In genomic region chr5:37637165-37637845, GRCh38 we compare ENCODE assay signal across 22 cellular contexts.
DNase-seq lines count a peak whose midpoint lies in the region; ATAC-seq lines count a peak whose summit lies in the region.
"Had no signal": no experiment of that assay in that cellular context is flagged by ENCODE, and none has a peak within 500 bp of the region (broad histone marks: within the 10 kb centered on the region; RNA-seq: fewer than 3 reads in every experiment).

No MANE protein-coding gene starts in this region.

- no peak overlapping the region for H3K27ac Mint-ChIP-seq in natural killer cell treated with Interleukin-12 subunit alpha and Interleukin-12 subunit beta and Interleukin-15 and Interleukin-18, amount 100 ng/mL, for 72 hours
- H3K27ac Mint-ChIP-seq: activated CD4-positive, alpha-beta T cell treated with anti-CD3 and anti-CD28 coated beads for 36 hours; activated naive CD8-positive, alpha-beta T cell treated with anti-CD3 and anti-CD28 coated beads, Interleukin-2, amount 10 ng/mL, durations not matched to agents 7 days and 5 days; activated T-helper 1 cell treated with anti-CD3 and anti-CD28 coated beads, Interleukin-12 subunit alpha, Interleukin-12 subunit beta, Interleukin-2, Interleukin-4 antibody, amounts not matched to agents 30 ng/mL and 10 ng/mL and 1 ng/mL, durations not matched to agents 14 hours and 24 hours and 36 hours; IgD-negative memory B cell had no signal

- no peaks in the 10 kb centered on the region for H3K9me3 Mint-ChIP-seq in natural killer cell treated with Interleukin-12 subunit alpha and Interleukin-12 subunit beta and Interleukin-15 and Interleukin-18, amount 100 ng/mL, for 72 hours
- H3K9me3 Mint-ChIP-seq: activated T-helper 1 cell treated with anti-CD3 and anti-CD28 coated beads, Interleukin-12 subunit alpha, Interleukin-12 subunit beta, Interleukin-2, Interleukin-4 antibody, amounts not matched to agents 30 ng/mL and 10 ng/mL and 1 ng/mL, durations not matched to agents 14 hours and 24 hours and 36 hours had no signal

- H3K27me3 Mint-ChIP-seq in natural killer cell treated with Interleukin-12 subunit alpha and Interleukin-12 subunit beta and Interleukin-15 and Interleukin-18, amount 100 ng/mL, for 72 hours: no peaks in the 10 kb centered on the region
- H3K27me3 Mint-ChIP-seq: activated CD4-positive, alpha-beta T cell treated with anti-CD3 and anti-CD28 coated beads for 36 hours; activated naive CD8-positive, alpha-beta T cell treated with anti-CD3 and anti-CD28 coated beads, Interleukin-2, amount 10 ng/mL, durations not matched to agents 7 days and 5 days; IgD-negative memory B cell had no signal

- ATAC-seq in esophagus mucosa: peak; percentile 47
- no peak for ATAC-seq in natural killer cell treated with Interleukin-12 subunit alpha and Interleukin-12 subunit beta and Interleukin-15 and Interleukin-18, amount 100 ng/mL, for 72 hours
- no peak for ATAC-seq in GM21390 (IDR thresholded peaks at IDR 0.05; ENCODE audit: unreplicated experiment)
- ATAC-seq: activated CD4-positive, alpha-beta T cell treated with anti-CD3 and anti-CD28 coated beads for 36 hours; HCT116; sciatic nerve had no signal

- DNase-seq in NCI-H2171 treated with DMSO at 0.1 percent for 48 hours (lab: John Stamatoyannopoulos, UW): peak; percentile 13
- DNase-seq in NCI-H2171 (lab: John Stamatoyannopoulos, UW): no peak
- DNase-seq in RPMI7951 (ENCODE audit: low read depth): peak; percentile 43
- DNase-seq in skeletal muscle cell (ENCODE audit: low read depth): peak; percentile 31
- DNase-seq in natural killer cell treated with Interleukin-12 subunit alpha and Interleukin-12 subunit beta and Interleukin-15 and Interleukin-18, amount 100 ng/mL, for 72 hours (ENCODE audit: low spot score): no peak
- no peak for DNase-seq in stimulated activated naive CD4-positive, alpha-beta T cell (lab: John Stamatoyannopoulos, UW)
- DNase-seq: activated CD4-positive, alpha-beta T cell treated with anti-CD3 and anti-CD28 coated beads for 36 hours; activated naive CD8-positive, alpha-beta T cell treated with anti-CD3 and anti-CD28 coated beads, Interleukin-2, amount 10 ng/mL, durations not matched to agents 7 days and 5 days; cortex of kidney; GDM1; NCI-H146; SHP77 treated with DMSO at 0.1 percent for 48 hours; testis had no signal

- peaks cover 3 to 5% of the 10 kb centered on the region in 2 donors for H3K4me1 Mint-ChIP-seq in natural killer cell treated with Interleukin-12 subunit alpha and Interleukin-12 subunit beta and Interleukin-15 and Interleukin-18, amount 100 ng/mL, for 72 hours (ENCODE audit: low read depth in 2 of 2)
- H3K4me1 Mint-ChIP-seq: activated CD4-positive, alpha-beta T cell treated with anti-CD3 and anti-CD28 coated beads for 36 hours; activated naive CD8-positive, alpha-beta T cell treated with anti-CD3 and anti-CD28 coated beads, Interleukin-2, amount 10 ng/mL, durations not matched to agents 7 days and 5 days; IgD-negative memory B cell had no signal

- no peak overlapping the region for H3K4me3 Mint-ChIP-seq in natural killer cell treated with Interleukin-12 subunit alpha and Interleukin-12 subunit beta and Interleukin-15 and Interleukin-18, amount 100 ng/mL, for 72 hours
- H3K4me3 Mint-ChIP-seq: activated CD4-positive, alpha-beta T cell treated with anti-CD3 and anti-CD28 coated beads for 36 hours; activated naive CD8-positive, alpha-beta T cell treated with anti-CD3 and anti-CD28 coated beads, Interleukin-2, amount 10 ng/mL, durations not matched to agents 7 days and 5 days; activated T-helper 1 cell treated with anti-CD3 and anti-CD28 coated beads, Interleukin-12 subunit alpha, Interleukin-12 subunit beta, Interleukin-2, Interleukin-4 antibody, amounts not matched to agents 30 ng/mL and 10 ng/mL and 1 ng/mL, durations not matched to agents 14 hours and 24 hours and 36 hours; IgD-negative memory B cell had no signal

- no peaks in the 10 kb centered on the region for H3K36me3 Mint-ChIP-seq in natural killer cell treated with Interleukin-12 subunit alpha and Interleukin-12 subunit beta and Interleukin-15 and Interleukin-18, amount 100 ng/mL, for 72 hours

- no peak overlapping the region for H3K4me3 ChIP-seq in skeletal muscle cell (ENCODE audit: low read depth, low read length)
- H3K4me3 ChIP-seq: BLaER1 treated with 17β-estradiol and CSF1 and Interleukin-3, amounts not matched to agents 10 nM and 100 nM; breast epithelium; testis; vagina had no signal

Comparison
In these comparisons a context has a peak if more than half of its experiments do, and no peak if none do; other contexts are left out.
1. DNase-seq: peak in NCI-H2171 treated with DMSO at 0.1 percent for 48 hours (single experiment), RPMI7951 (single experiment) and skeletal muscle cell (single experiment); none in NCI-H2171 (single experiment), natural killer cell treated with Interleukin-12 subunit alpha and Interleukin-12 subunit beta and Interleukin-15 and Interleukin-18, amount 100 ng/mL, for 72 hours (single experiment) and stimulated activated naive CD4-positive, alpha-beta T cell (0 of 6).